ENCODE assay signal across 1 cellular context in the genomic region with DNA sequence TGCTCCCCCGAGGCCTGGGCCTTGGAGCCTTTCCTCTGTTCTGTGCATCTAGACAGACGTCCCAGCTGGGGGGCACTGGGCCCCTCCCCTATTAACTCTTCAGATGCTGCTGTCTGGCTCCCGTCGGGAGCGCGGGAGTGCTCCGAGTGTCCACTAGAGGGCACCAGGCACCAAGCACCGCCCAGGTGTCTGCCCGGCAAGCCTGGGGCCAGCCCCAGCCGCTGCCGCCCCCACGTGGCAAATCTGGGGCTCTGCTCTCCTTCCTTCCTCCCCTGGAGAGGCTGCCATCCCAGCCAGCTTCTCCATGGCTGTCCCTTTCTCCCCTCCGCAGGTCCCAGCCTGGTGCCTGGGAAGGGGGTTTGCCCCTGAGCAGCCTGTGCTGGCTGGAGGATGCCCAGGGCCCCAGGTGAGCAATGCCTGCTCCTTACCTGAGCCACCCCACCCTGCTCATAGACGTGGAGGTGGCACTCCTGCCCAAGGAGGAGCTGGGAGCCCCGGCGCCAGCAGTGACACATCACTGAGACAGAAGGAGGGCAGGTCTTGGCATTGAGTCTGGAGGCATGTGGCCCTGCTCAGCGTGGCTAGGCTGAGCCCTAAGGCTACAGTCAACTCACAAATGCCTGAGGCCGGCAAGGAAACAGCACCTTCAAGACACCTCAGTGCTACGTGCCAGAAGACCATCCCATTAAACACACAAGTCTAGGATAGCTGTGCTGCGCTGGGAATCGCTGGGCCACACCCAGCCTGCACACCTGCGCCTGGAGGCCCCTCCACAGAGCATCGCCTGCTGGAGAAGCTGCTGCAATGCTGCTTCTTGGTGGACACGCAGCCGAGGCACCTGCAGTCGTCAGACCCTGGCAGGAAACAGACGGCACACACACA.
TF ChIP-seq lines count a peak whose summit lies in the region.

No MANE protein-coding gene starts in this region.

TF ChIP-seq in HepG2, 621 proteins besides CTCF, POLR2A, EP300 and RAD21 (continued from another document and continues in another):
- TF ChIP-seq, protein P1, sequence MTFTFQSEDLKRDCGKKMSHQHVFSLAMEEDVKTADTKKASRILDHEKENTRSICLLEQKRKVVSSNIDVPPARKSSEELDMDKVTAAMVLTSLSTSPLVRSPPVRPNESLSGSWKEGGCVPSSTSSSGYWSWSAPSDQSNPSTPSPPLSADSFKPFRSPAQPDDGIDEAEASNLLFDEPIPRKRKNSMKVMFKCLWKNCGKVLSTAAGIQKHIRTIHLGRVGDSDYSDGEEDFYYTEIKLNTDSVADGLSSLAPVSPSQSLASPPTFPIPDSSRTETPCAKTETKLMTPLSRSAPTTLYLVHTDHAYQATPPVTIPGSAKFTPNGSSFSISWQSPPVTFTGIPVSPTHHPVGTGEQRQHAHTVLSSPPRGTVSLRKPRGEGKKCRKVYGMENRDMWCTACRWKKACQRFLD (CRISPR knock-in tag; IDR thresholded peaks at IDR 0.05; ENCODE audit: borderline replicate concordance) = 0 out of 2 replicates have a peak, but pooled peaks have one; percentile 43
- no peak for TF ChIP-seq ZNF556 (CRISPR knock-in tag; IDR thresholded peaks at IDR 0.05; ENCODE audit: borderline replicate concordance)
- TF ChIP-seq FOSL2 (CRISPR knock-in tag; IDR thresholded peaks at IDR 0.05) = peak; percentile 58; the same call in 1 of the 2 replicates
- no peak for TF ChIP-seq JDP2 (CRISPR knock-in tag; IDR thresholded peaks at IDR 0.05; ENCODE audit: borderline replicate concordance)
- TF ChIP-seq, protein P2, sequence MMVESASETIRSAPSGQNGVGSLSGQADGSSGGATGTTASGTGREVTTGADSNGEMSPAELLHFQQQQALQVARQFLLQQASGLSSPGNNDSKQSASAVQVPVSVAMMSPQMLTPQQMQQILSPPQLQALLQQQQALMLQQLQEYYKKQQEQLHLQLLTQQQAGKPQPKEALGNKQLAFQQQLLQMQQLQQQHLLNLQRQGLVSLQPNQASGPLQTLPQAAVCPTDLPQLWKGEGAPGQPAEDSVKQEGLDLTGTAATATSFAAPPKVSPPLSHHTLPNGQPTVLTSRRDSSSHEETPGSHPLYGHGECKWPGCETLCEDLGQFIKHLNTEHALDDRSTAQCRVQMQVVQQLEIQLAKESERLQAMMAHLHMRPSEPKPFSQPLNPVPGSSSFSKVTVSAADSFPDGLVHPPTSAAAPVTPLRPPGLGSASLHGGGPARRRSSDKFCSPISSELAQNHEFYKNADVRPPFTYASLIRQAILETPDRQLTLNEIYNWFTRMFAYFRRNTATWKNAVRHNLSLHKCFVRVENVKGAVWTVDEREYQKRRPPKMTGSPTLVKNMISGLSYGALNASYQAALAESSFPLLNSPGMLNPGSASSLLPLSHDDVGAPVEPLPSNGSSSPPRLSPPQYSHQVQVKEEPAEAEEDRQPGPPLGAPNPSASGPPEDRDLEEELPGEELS (CRISPR knock-in tag; IDR thresholded peaks at IDR 0.05) = peak; percentile 43; the same call in 1 of the 2 replicates
- TF ChIP-seq NFIC (IDR thresholded peaks at IDR 0.05; ENCODE audit: low read length) = no peak
- peak; percentile 59; the same call in 1 of the 2 replicates for TF ChIP-seq POGZ (CRISPR knock-in tag; IDR thresholded peaks at IDR 0.05)
- no peak for TF ChIP-seq KLF13 (CRISPR knock-in tag; IDR thresholded peaks at IDR 0.05)
- TF ChIP-seq CBFB (CRISPR knock-in tag; IDR thresholded peaks at IDR 0.05) = peak; percentile 66
- TF ChIP-seq SALL2 (CRISPR knock-in tag; IDR thresholded peaks at IDR 0.05) = peak; percentile 74; the same call in 1 of the 2 replicates
- peak; percentile 65 for TF ChIP-seq ARID5B (CRISPR knock-in tag; IDR thresholded peaks at IDR 0.05)
- peak; percentile 93 for TF ChIP-seq THAP11 (CRISPR knock-in tag; IDR thresholded peaks at IDR 0.05)
- 0 out of 2 replicates have a peak, but pooled peaks have one; percentile 34 for TF ChIP-seq SRY (CRISPR knock-in tag; IDR thresholded peaks at IDR 0.05)
- TF ChIP-seq ZNF768 (CRISPR knock-in tag; IDR thresholded peaks at IDR 0.05) = no peak; the same call in 1 of the 2 replicates
- TF ChIP-seq RFX3 (CRISPR knock-in tag; IDR thresholded peaks at IDR 0.05) = 0 out of 2 replicates have a peak, but pooled peaks have one; percentile 27
- 0 out of 2 replicates have a peak, but pooled peaks have one; percentile 37 for TF ChIP-seq RFXANK (CRISPR knock-in tag; IDR thresholded peaks at IDR 0.05)
- no peak for TF ChIP-seq SCMH1 (CRISPR knock-in tag; IDR thresholded peaks at IDR 0.05; ENCODE audit: borderline replicate concordance)
- TF ChIP-seq ZNF660 (CRISPR knock-in tag; IDR thresholded peaks at IDR 0.05; ENCODE audit: borderline replicate concordance, low read depth) = no peak
- 0 out of 2 replicates have a peak, but pooled peaks have one; percentile 57 for TF ChIP-seq ZNF749 (CRISPR knock-in tag; IDR thresholded peaks at IDR 0.05; ENCODE audit: borderline replicate concordance)
- TF ChIP-seq MED1 (CRISPR knock-in tag; IDR thresholded peaks at IDR 0.05) = peak; percentile 60
- no peak for TF ChIP-seq ZFP82 (CRISPR knock-in tag; IDR thresholded peaks at IDR 0.05; ENCODE audit: borderline replicate concordance)
- peak; percentile 83 for TF ChIP-seq HNRNPL (IDR thresholded peaks at IDR 0.05; ENCODE audit: low read depth, low read length)
- TF ChIP-seq MIXL1 (CRISPR knock-in tag; IDR thresholded peaks at IDR 0.05) = peak; percentile 53; the same call in 1 of the 2 replicates
- TF ChIP-seq ZNF891 (CRISPR knock-in tag; IDR thresholded peaks at IDR 0.05) = peak; percentile 65; the same call in 1 of the 2 replicates
- peak; percentile 80 for TF ChIP-seq HOXA3 (CRISPR knock-in tag; IDR thresholded peaks at IDR 0.05)
- TF ChIP-seq TARDBP (CRISPR knock-in tag; IDR thresholded peaks at IDR 0.05) = peak; percentile 69; the same call in 1 of the 2 replicates
- peak; percentile 98 for TF ChIP-seq STAG1 (CRISPR knock-in tag; IDR thresholded peaks at IDR 0.05)
- TF ChIP-seq, protein P3, sequence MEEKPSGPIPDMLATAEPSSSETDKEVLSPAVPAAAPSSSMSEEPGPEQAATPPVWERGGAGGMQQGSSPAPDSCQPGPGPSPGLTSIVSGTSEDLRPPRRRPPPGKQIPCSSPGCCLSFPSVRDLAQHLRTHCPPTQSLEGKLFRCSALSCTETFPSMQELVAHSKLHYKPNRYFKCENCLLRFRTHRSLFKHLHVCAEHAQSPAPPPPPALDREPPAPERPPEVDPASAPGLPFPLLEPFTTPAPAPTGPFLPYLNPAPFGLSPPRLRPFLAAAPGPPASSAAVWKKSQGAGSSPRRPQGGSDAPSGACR (CRISPR knock-in tag; IDR thresholded peaks at IDR 0.05) = 0 out of 2 replicates have a peak, but pooled peaks have one; percentile 57
- no peak for TF ChIP-seq NR2C2 (CRISPR knock-in tag; IDR thresholded peaks at IDR 0.05; ENCODE audit: borderline replicate concordance)
- TF ChIP-seq RXRB (CRISPR knock-in tag; IDR thresholded peaks at IDR 0.05; ENCODE audit: borderline replicate concordance) = peak; percentile 65; the same call in 1 of the 2 replicates
- peak; percentile 67; the same call in 1 of the 2 replicates for TF ChIP-seq STAT5B (CRISPR knock-in tag; IDR thresholded peaks at IDR 0.05)
- no peak for TF ChIP-seq EHMT2 (IDR thresholded peaks at IDR 0.05; ENCODE audit: borderline replicate concordance, low read depth, low read length)
- no peak; the same call in 1 of the 2 replicates for TF ChIP-seq BRCA1 (CRISPR knock-in tag; IDR thresholded peaks at IDR 0.05)
- no peak for TF ChIP-seq SMARCC2 (IDR thresholded peaks at IDR 0.05)
- TF ChIP-seq ZMAT3 (CRISPR knock-in tag; conservative IDR thresholded peaks at IDR 0.05) = 0 out of 2 replicates have a peak, but pooled peaks have one; percentile 43
- TF ChIP-seq ZMYM3 (CRISPR knock-in tag; IDR thresholded peaks at IDR 0.05) = peak; percentile 61
- no peak for TF ChIP-seq ZNF615 (CRISPR knock-in tag; IDR thresholded peaks at IDR 0.05; ENCODE audit: borderline replicate concordance)
- peak; percentile 73 for TF ChIP-seq HDAC2 (CRISPR knock-in tag; IDR thresholded peaks at IDR 0.05)
- TF ChIP-seq KLF12 (CRISPR knock-in tag; IDR thresholded peaks at IDR 0.05; ENCODE audit: borderline replicate concordance) = peak; percentile 74; the same call in 1 of the 2 replicates
- TF ChIP-seq SMAD1 (CRISPR knock-in tag; IDR thresholded peaks at IDR 0.05; ENCODE audit: borderline replicate concordance, low read depth) = peak; percentile 79; the same call in 1 of the 2 replicates
- TF ChIP-seq FOXC1 (CRISPR knock-in tag; IDR thresholded peaks at IDR 0.05; ENCODE audit: borderline replicate concordance) = peak; percentile 56; the same call in 1 of the 2 replicates
- peak; percentile 73; the same call in 1 of the 2 replicates for TF ChIP-seq ZKSCAN8 (CRISPR knock-in tag; IDR thresholded peaks at IDR 0.05; ENCODE audit: borderline replicate concordance)
- TF ChIP-seq MEF2D (CRISPR knock-in tag; IDR thresholded peaks at IDR 0.05) = 0 out of 2 replicates have a peak, but pooled peaks have one; percentile 22
- TF ChIP-seq TAF15 (IDR thresholded peaks at IDR 0.05; ENCODE audit: low read depth, low read length, poor library complexity, severe bottlenecking) = peak; percentile 94
- no peak for TF ChIP-seq RAD51 (IDR thresholded peaks at IDR 0.05; ENCODE audit: borderline replicate concordance)
- no peak for TF ChIP-seq POLR2AphosphoS5 (IDR thresholded peaks at IDR 0.05; ENCODE audit: low read depth, low read length)
- 0 out of 2 replicates have a peak, but pooled peaks have one; percentile 26 for TF ChIP-seq ZBTB14 (CRISPR knock-in tag; IDR thresholded peaks at IDR 0.05)
- TF ChIP-seq, protein P4, sequence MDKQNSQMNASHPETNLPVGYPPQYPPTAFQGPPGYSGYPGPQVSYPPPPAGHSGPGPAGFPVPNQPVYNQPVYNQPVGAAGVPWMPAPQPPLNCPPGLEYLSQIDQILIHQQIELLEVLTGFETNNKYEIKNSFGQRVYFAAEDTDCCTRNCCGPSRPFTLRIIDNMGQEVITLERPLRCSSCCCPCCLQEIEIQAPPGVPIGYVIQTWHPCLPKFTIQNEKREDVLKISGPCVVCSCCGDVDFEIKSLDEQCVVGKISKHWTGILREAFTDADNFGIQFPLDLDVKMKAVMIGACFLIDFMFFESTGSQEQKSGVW (CRISPR knock-in tag; IDR thresholded peaks at IDR 0.05; ENCODE audit: borderline replicate concordance) = no peak
- TF ChIP-seq GABPB1 (CRISPR knock-in tag; IDR thresholded peaks at IDR 0.05) = peak; percentile 71
- TF ChIP-seq JUNB (CRISPR knock-in tag; IDR thresholded peaks at IDR 0.05; ENCODE audit: borderline replicate concordance) = no peak
- TF ChIP-seq KMT2A (CRISPR knock-in tag; IDR thresholded peaks at IDR 0.05) = peak; percentile 38; the same call in 1 of the 2 replicates
- no peak for TF ChIP-seq ZNF224 (CRISPR knock-in tag; IDR thresholded peaks at IDR 0.05)
- TF ChIP-seq ZNF841 (CRISPR knock-in tag; IDR thresholded peaks at IDR 0.05; ENCODE audit: borderline replicate concordance) = no peak
- TF ChIP-seq ZNF614 (CRISPR knock-in tag; IDR thresholded peaks at IDR 0.05; ENCODE audit: borderline replicate concordance) = peak; percentile 76; the same call in 1 of the 2 replicates
- TF ChIP-seq MAF1 (CRISPR knock-in tag; IDR thresholded peaks at IDR 0.05; ENCODE audit: borderline replicate concordance) = peak; percentile 45; the same call in 1 of the 2 replicates
- peak; percentile 50; the same call in 1 of the 2 replicates for TF ChIP-seq RCOR2 (CRISPR knock-in tag; IDR thresholded peaks at IDR 0.05)
- TF ChIP-seq, protein P5, sequence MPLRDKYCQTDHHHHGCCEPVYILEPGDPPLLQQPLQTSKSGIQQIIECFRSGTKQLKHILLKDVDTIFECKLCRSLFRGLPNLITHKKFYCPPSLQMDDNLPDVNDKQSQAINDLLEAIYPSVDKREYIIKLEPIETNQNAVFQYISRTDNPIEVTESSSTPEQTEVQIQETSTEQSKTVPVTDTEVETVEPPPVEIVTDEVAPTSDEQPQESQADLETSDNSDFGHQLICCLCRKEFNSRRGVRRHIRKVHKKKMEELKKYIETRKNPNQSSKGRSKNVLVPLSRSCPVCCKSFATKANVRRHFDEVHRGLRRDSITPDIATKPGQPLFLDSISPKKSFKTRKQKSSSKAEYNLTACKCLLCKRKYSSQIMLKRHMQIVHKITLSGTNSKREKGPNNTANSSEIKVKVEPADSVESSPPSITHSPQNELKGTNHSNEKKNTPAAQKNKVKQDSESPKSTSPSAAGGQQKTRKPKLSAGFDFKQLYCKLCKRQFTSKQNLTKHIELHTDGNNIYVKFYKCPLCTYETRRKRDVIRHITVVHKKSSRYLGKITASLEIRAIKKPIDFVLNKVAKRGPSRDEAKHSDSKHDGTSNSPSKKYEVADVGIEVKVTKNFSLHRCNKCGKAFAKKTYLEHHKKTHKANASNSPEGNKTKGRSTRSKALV (CRISPR knock-in tag; IDR thresholded peaks at IDR 0.05) = 0 out of 2 replicates have a peak, but pooled peaks have one; percentile 72
- TF ChIP-seq MYC (CRISPR knock-in tag; IDR thresholded peaks at IDR 0.05; ENCODE audit: borderline replicate concordance) = peak; percentile 72; the same call in 1 of the 2 replicates
- peak; percentile 71 for TF ChIP-seq SAP130 (CRISPR knock-in tag; IDR thresholded peaks at IDR 0.05; ENCODE audit: low read depth)
